ENCODE assay signal across 1 cellular context in genomic region chr5:16736158-16736994, GRCh38.
TF ChIP-seq lines count a peak whose summit lies in the region.

No MANE protein-coding gene starts in this region.

TF ChIP-seq in HEK293, 187 proteins besides CTCF, POLR2A, EP300 and RAD21 (continued from another document):
- TF ChIP-seq ZBTB44 (tag by site-specific recombination; IDR thresholded peaks at IDR 0.05) = peak; percentile 67; the same call in 1 of the 2 replicates
- TF ChIP-seq TRIM28 (IDR thresholded peaks at IDR 0.05; ENCODE audit: borderline replicate concordance, low read length) = peak; percentile 27; the same call in 1 of the 2 replicates
- TF ChIP-seq ZNF530 (tag by site-specific recombination; IDR thresholded peaks at IDR 0.05; ENCODE audit: low read depth) = no peak
- no peak for TF ChIP-seq ZNF558 (tag by site-specific recombination; IDR thresholded peaks at IDR 0.05)
- TF ChIP-seq ZNF513 (tag by site-specific recombination; IDR thresholded peaks at IDR 0.05) = no peak
- 0 out of 2 replicates have a peak, but pooled peaks have one; percentile 21 for TF ChIP-seq ZBTB8A (tag by site-specific recombination; IDR thresholded peaks at IDR 0.05)
- peak; percentile 78 for TF ChIP-seq FEZF1 (tag by site-specific recombination; IDR thresholded peaks at IDR 0.05)
- no peak for TF ChIP-seq ZNF148 (tag by site-specific recombination; IDR thresholded peaks at IDR 0.05; ENCODE audit: borderline replicate concordance)
- TF ChIP-seq ZBTB17 (tag by site-specific recombination; IDR thresholded peaks at IDR 0.05) = peak; percentile 74
- no peak for TF ChIP-seq ZNF747 (tag by site-specific recombination; IDR thresholded peaks at IDR 0.05)
- peak; percentile 56; the same call in 1 of the 2 replicates for TF ChIP-seq SCRT2 (tag by site-specific recombination; IDR thresholded peaks at IDR 0.05)
TF ChIP-seq in HEK293: peak in this region for 25.
